8 cellular contexts compared by ENCODE assay signal in genomic region chr6:36851149-36851614, GRCh38. TPM values are rescaled to one million over a fixed set of nuclear protein-coding genes. Genes with fewer than 3 reads are reported as not detected.
DNase-seq lines count a peak whose midpoint lies in the region; ATAC-seq, FAIRE-seq and TF ChIP-seq lines count a peak whose summit lies in the region.

No MANE protein-coding gene starts in this region.

- no peak for ATAC-seq in A549
- peak; percentile 49 for ATAC-seq in mucosa of descending colon
- no peak for ATAC-seq in HG03159 (IDR thresholded peaks at IDR 0.05; ENCODE audit: unreplicated experiment)
- no peak for ATAC-seq in GM21737 (IDR thresholded peaks at IDR 0.05; ENCODE audit: unreplicated experiment)

- POLR2A ChIA-PET in A549 (lab: Yijun Ruan, JAX) = no interaction called here

- no peak overlapping the region for H3K4me3 Mint-ChIP-seq in T-helper 2 cell treated with Interferon-gamma antibody and Interleukin-4, amounts not matched to agents 5 μg/mL and 100 μg/mL, for 36 hours

- DNase-seq in A549 (ENCODE audit: low read depth in 1 of 2, low spot score in 1 of 2) (peak; percentile 19 to 45), ELR (ENCODE audit: low read depth) (peak; percentile 78), NCI-H128 (lab: John Stamatoyannopoulos, UW; ENCODE audit: unreplicated experiment) (peak; percentile 50), epithelial cell of proximal tubule (ENCODE audit: low read depth) (peak; percentile 48), mucosa of descending colon (peak in 1 of 3 donors; percentile 60)
- peak; percentile 24 for DNase-seq in T-helper 2 cell treated with Interferon-gamma antibody and Interleukin-4, amounts not matched to agents 5 μg/mL and 100 μg/mL, for 36 hours (ENCODE audit: low spot score)

- no peak overlapping the region for H3K27ac Mint-ChIP-seq in T-helper 2 cell treated with Interferon-gamma antibody and Interleukin-4, amounts not matched to agents 5 μg/mL and 100 μg/mL, for 36 hours

- H3K4me1 Mint-ChIP-seq in T-helper 2 cell treated with Interferon-gamma antibody and Interleukin-4, amounts not matched to agents 5 μg/mL and 100 μg/mL, for 36 hours (ENCODE audit: low read depth) = no peaks in the 10 kb centered on the region

- TF ChIP-seq CTCF in A549 (IDR thresholded peaks at IDR 0.05) = peak; percentile 53
- peak; percentile 90 for TF ChIP-seq CTCF in epithelial cell of proximal tubule (conservative IDR thresholded peaks at IDR 0.05; ENCODE audit: low read depth, low read length)
- peak; percentile 43 for TF ChIP-seq CTCF in mucosa of descending colon (IDR thresholded peaks at IDR 0.05)

- peaks cover 3% of the 10 kb centered on the region; the same call in 1 of the 3 replicates for H3K9me3 ChIP-seq in A549
- H3K9me3 ChIP-seq in mucosa of descending colon = peaks cover 2% of the 10 kb centered on the region

- CTCF ChIA-PET in A549 (lab: Yijun Ruan, JAX) = interaction anchor here (0.7 to 2.8 kb wide), 15 partner anchors 7 to 236 kb away, joined by 3 to 20 read pairs (median 4); partner anchors contain the start of gene C6orf89

- WGBS in A549 (ENCODE audit: missing lambda C conversion rate) = 52% methylated on average over 3 of the region's 3 CpGs

- TF ChIP-seq RAD21 in A549 (conservative IDR thresholded peaks at IDR 0.05 in 1 of 2, IDR thresholded peaks at IDR 0.05 in 1 of 2) = peak; percentile 31 to 50; a peak in 3 of 5 replicates

- TF ChIP-seq POLR2A in A549 (IDR thresholded peaks at IDR 0.05; ENCODE audit: low read length) = no peak

- peaks cover 43% of the 10 kb centered on the region for H3K36me3 Mint-ChIP-seq in T-helper 2 cell treated with Interferon-gamma antibody and Interleukin-4, amounts not matched to agents 5 μg/mL and 100 μg/mL, for 36 hours (ENCODE audit: low read depth)

- no peaks in the 10 kb centered on the region for H3K36me3 ChIP-seq in mucosa of descending colon (ENCODE audit: low read depth)

- H3K4me1 ChIP-seq in A549 (no peaks in the 10 kb centered on the region), mucosa of descending colon (ENCODE audit: low read depth) (peaks cover 5% of the 10 kb centered on the region)

- TF ChIP-seq EP300 in A549 (IDR thresholded peaks at IDR 0.05) = no peak

- no peaks in the 10 kb centered on the region for H3K9me3 Mint-ChIP-seq in T-helper 2 cell treated with Interferon-gamma antibody and Interleukin-4, amounts not matched to agents 5 μg/mL and 100 μg/mL, for 36 hours

- intact Hi-C loops in mucosa of descending colon (cut with DNase I, micrococcal nuclease) = loop anchor here (5.0 to 10.0 kb wide), 3 partner anchors 76 to 236 kb away; no protein-coding TSS in a partner anchor

- no peak overlapping the region for H3K4me2 ChIP-seq in A549

- H3K27ac ChIP-seq in A549 = no peak overlapping the region

- H3K4me3 ChIP-seq in A549 (no peak overlapping the region), epithelial cell of proximal tubule (ENCODE audit: low read depth, low read length) (no peak overlapping the region), mucosa of descending colon (no peak overlapping the region)

- H3K27me3 Mint-ChIP-seq in T-helper 2 cell treated with Interferon-gamma antibody and Interleukin-4, amounts not matched to agents 5 μg/mL and 100 μg/mL, for 36 hours (ENCODE audit: low read depth) = no peaks in the 10 kb centered on the region

- no peak for FAIRE-seq in A549 (lab: Jason Lieb, UNC)

TF ChIP-seq in A549, 52 proteins besides CTCF, POLR2A, EP300 and RAD21:
- TF ChIP-seq REST (IDR thresholded peaks at IDR 0.05) (no peak), ZC3H11A (IDR thresholded peaks at IDR 0.05) (no peak), POLR2AphosphoS2 (conservative IDR thresholded peaks at IDR 0.05; ENCODE audit: low read length) (no peak), CEBPB (IDR thresholded peaks at IDR 0.05) (no peak), RCOR1 (IDR thresholded peaks at IDR 0.05; ENCODE audit: low read depth, low read length) (no peak), HES2 (IDR thresholded peaks at IDR 0.05) (no peak), NR3C1 (IDR thresholded peaks at IDR 0.05) (no peak), CHD2 (IDR thresholded peaks at IDR 0.05; ENCODE audit: low read length, partially characterized antibody) (no peak)

RNA-seq across cellular contexts. Expression of gene CPNE5, which starts 11.9 kb away (rescaled TPM):
- 0.07 and 0.13 TPM in 2 replicates for polyA plus RNA-seq in A549 (2011; rRNA removed)
- 0.04 TPM in 1 of 2 replicates, not detected in the other for polyA plus RNA-seq in A549 (2012; cell fraction: cytosol; rRNA removed)
- polyA plus RNA-seq in A549 (2012; cell fraction: nucleus; rRNA removed) = 0.07 and 0.11 TPM in 2 replicates
- polyA plus RNA-seq in A549 (2017; fragmentation: RNase III; extraction: RNeasy Plus Mini Kit Qiagen cat#74134 plus additional on column Dnase treatment) = 0.03 to 0.20 TPM (median 0.08 TPM) in 3 replicates
- 0.15 TPM in 1 of 2 replicates, not detected in the other for polyA minus RNA-seq in A549 (2011; rRNA and poly(A)+ RNA removed)
- total RNA-seq in epithelial cell of proximal tubule = 0.58 TPM in 1 of 2 replicates, not detected in the other
- total RNA-seq in mucosa of descending colon = 10 to 100 TPM in 1 of 3 donors, 1 to 10 TPM in 2; 4.7 to 15.2 (median 6.1) TPM

RNA-seq across cellular contexts. Expression of gene PPIL1, which starts 23.4 kb away (rescaled TPM):
- 58.7 and 60.0 TPM in 2 replicates for polyA plus RNA-seq in A549 (2011; rRNA removed)
- polyA plus RNA-seq in A549 (2012; cell fraction: cytosol; rRNA removed) = 31.7 and 38.8 TPM in 2 replicates
- 11.3 and 12.7 TPM in 2 replicates for polyA plus RNA-seq in A549 (2012; cell fraction: nucleus; rRNA removed)
- 42.6 to 47.5 TPM (median 45.3 TPM) in 3 replicates for polyA plus RNA-seq in A549 (2017; fragmentation: RNase III; extraction: RNeasy Plus Mini Kit Qiagen cat#74134 plus additional on column Dnase treatment)
- polyA minus RNA-seq in A549 (2011; rRNA and poly(A)+ RNA removed) = 41.2 and 43.9 TPM in 2 replicates
- 26.6 and 76.6 TPM in 2 replicates for total RNA-seq in epithelial cell of proximal tubule
- 10 to 100 TPM in 2 of 3 donors, 1 to 10 TPM in 1; 7.2 to 14.2 (median 10.5) TPM for total RNA-seq in mucosa of descending colon

RNA-seq across cellular contexts. Expression of gene C6orf89, which starts 34.6 kb away (rescaled TPM):
- polyA plus RNA-seq in A549 (2011; rRNA removed) = 27.0 and 32.5 TPM in 2 replicates
- polyA plus RNA-seq in A549 (2012; cell fraction: cytosol; rRNA removed) = 5.9 and 9.2 TPM in 2 replicates
- 5.7 and 8.2 TPM in 2 replicates for polyA plus RNA-seq in A549 (2012; cell fraction: nucleus; rRNA removed)
- 13.7 to 15.1 TPM (median 13.8 TPM) in 3 replicates for polyA plus RNA-seq in A549 (2017; fragmentation: RNase III; extraction: RNeasy Plus Mini Kit Qiagen cat#74134 plus additional on column Dnase treatment)
- 17.8 and 18.2 TPM in 2 replicates for polyA minus RNA-seq in A549 (2011; rRNA and poly(A)+ RNA removed)
- total RNA-seq in epithelial cell of proximal tubule = 16.3 and 18.7 TPM in 2 replicates
- total RNA-seq in mucosa of descending colon = 10 to 100 TPM; 53.9 to 66.6 (median 56.0) TPM
